1 cellular context compared by ENCODE assay signal in genomic region chr2:174003635-174004310, GRCh38.
TF ChIP-seq lines count a peak whose summit lies in the region.

No MANE protein-coding gene starts in this region.

TF ChIP-seq in HepG2, 621 proteins besides CTCF, POLR2A, EP300 and RAD21 (continued from another document and continues in another):
- TF ChIP-seq SKIL (CRISPR knock-in tag; IDR thresholded peaks at IDR 0.05; ENCODE audit: borderline replicate concordance) (no peak), TAF15 (IDR thresholded peaks at IDR 0.05; ENCODE audit: low read depth, low read length, poor library complexity, severe bottlenecking) (no peak), RBAK (CRISPR knock-in tag; IDR thresholded peaks at IDR 0.05) (0 out of 2 replicates have a peak, but pooled peaks have one; percentile 20), LRRFIP1 (CRISPR knock-in tag; conservative IDR thresholded peaks at IDR 0.05) (no peak), NR1H2 (CRISPR knock-in tag; IDR thresholded peaks at IDR 0.05; ENCODE audit: borderline replicate concordance, low read depth) (no peak), ATF2 (CRISPR knock-in tag; IDR thresholded peaks at IDR 0.05) (no peak), ZNF556 (CRISPR knock-in tag; IDR thresholded peaks at IDR 0.05; ENCODE audit: borderline replicate concordance) (peak; percentile 81; the same call in 1 of the 2 replicates), ZBTB7B (CRISPR knock-in tag; IDR thresholded peaks at IDR 0.05) (no peak), MIER2 (CRISPR knock-in tag; IDR thresholded peaks at IDR 0.05) (0 out of 2 replicates have a peak, but pooled peaks have one; percentile 41), ARID3A (IDR thresholded peaks at IDR 0.05; ENCODE audit: low read depth, low read length) (no peak), NR0B2 (CRISPR knock-in tag; IDR thresholded peaks at IDR 0.05) (no peak), ZNF816 (CRISPR knock-in tag; IDR thresholded peaks at IDR 0.05; ENCODE audit: borderline replicate concordance) (0 out of 2 replicates have a peak, but pooled peaks have one; percentile 54), CC2D1A (CRISPR knock-in tag; IDR thresholded peaks at IDR 0.05) (no peak), ZZZ3 (CRISPR knock-in tag; IDR thresholded peaks at IDR 0.05; ENCODE audit: borderline replicate concordance) (no peak), SRSF9 (IDR thresholded peaks at IDR 0.05; ENCODE audit: borderline replicate concordance, insufficient read depth, low read depth, low read length, poor library complexity, severe bottlenecking) (no peak), CHD2 (IDR thresholded peaks at IDR 0.05; ENCODE audit: low read depth, low read length) (0 out of 2 replicates have a peak, but pooled peaks have one; percentile 20), SMARCC2 (IDR thresholded peaks at IDR 0.05) (no peak), MTA3 (CRISPR knock-in tag; IDR thresholded peaks at IDR 0.05) (no peak), ZNF576 (CRISPR knock-in tag; IDR thresholded peaks at IDR 0.05) (no peak), CERS6 (CRISPR knock-in tag; IDR thresholded peaks at IDR 0.05) (no peak), ZNF639 (CRISPR knock-in tag; conservative IDR thresholded peaks at IDR 0.05) (no peak), SP140L (CRISPR knock-in tag; IDR thresholded peaks at IDR 0.05; ENCODE audit: borderline replicate concordance) (no peak), MEIS2 (CRISPR knock-in tag; IDR thresholded peaks at IDR 0.05) (no peak), TFDP1 (CRISPR knock-in tag; IDR thresholded peaks at IDR 0.05; ENCODE audit: borderline replicate concordance) (no peak), NR2F2 (IDR thresholded peaks at IDR 0.05; ENCODE audit: borderline replicate concordance, low read depth) (no peak), ZMAT3 (CRISPR knock-in tag; conservative IDR thresholded peaks at IDR 0.05) (no peak), SNAI1 (CRISPR knock-in tag; IDR thresholded peaks at IDR 0.05; ENCODE audit: borderline replicate concordance) (no peak), ONECUT2 (CRISPR knock-in tag; IDR thresholded peaks at IDR 0.05) (no peak), ZSCAN30 (CRISPR knock-in tag; IDR thresholded peaks at IDR 0.05) (no peak), SNAPC5 (CRISPR knock-in tag; IDR thresholded peaks at IDR 0.05; ENCODE audit: borderline replicate concordance) (no peak), ZBTB44 (CRISPR knock-in tag; IDR thresholded peaks at IDR 0.05) (no peak), NFE2L1 (CRISPR knock-in tag; IDR thresholded peaks at IDR 0.05; ENCODE audit: borderline replicate concordance) (no peak), ZNF281 (CRISPR knock-in tag; IDR thresholded peaks at IDR 0.05; ENCODE audit: borderline replicate concordance) (peak; percentile 26; the same call in 1 of the 2 replicates), NFYB (CRISPR knock-in tag; IDR thresholded peaks at IDR 0.05) (no peak), BORCS8-MEF2B (CRISPR knock-in tag; IDR thresholded peaks at IDR 0.05) (no peak), ZBTB33 (CRISPR knock-in tag; IDR thresholded peaks at IDR 0.05) (no peak), SKI (IDR thresholded peaks at IDR 0.05; ENCODE audit: partially characterized antibody) (no peak), RARA (CRISPR knock-in tag; IDR thresholded peaks at IDR 0.05) (no peak), POLR2AphosphoS2 (IDR thresholded peaks at IDR 0.05; ENCODE audit: low read depth, low read length) (no peak), ZNF292 (CRISPR knock-in tag; IDR thresholded peaks at IDR 0.05; ENCODE audit: borderline replicate concordance, low read depth) (no peak), CENPT (CRISPR knock-in tag; IDR thresholded peaks at IDR 0.05; ENCODE audit: low read depth) (no peak), CBX5 (CRISPR knock-in tag; IDR thresholded peaks at IDR 0.05; ENCODE audit: borderline replicate concordance) (no peak), PAWR (CRISPR knock-in tag; IDR thresholded peaks at IDR 0.05; ENCODE audit: borderline replicate concordance) (no peak), ZSCAN20 (CRISPR knock-in tag; IDR thresholded peaks at IDR 0.05; ENCODE audit: borderline replicate concordance) (no peak)
